ENCODE assay signal across 9 cellular contexts in the genomic region with DNA sequence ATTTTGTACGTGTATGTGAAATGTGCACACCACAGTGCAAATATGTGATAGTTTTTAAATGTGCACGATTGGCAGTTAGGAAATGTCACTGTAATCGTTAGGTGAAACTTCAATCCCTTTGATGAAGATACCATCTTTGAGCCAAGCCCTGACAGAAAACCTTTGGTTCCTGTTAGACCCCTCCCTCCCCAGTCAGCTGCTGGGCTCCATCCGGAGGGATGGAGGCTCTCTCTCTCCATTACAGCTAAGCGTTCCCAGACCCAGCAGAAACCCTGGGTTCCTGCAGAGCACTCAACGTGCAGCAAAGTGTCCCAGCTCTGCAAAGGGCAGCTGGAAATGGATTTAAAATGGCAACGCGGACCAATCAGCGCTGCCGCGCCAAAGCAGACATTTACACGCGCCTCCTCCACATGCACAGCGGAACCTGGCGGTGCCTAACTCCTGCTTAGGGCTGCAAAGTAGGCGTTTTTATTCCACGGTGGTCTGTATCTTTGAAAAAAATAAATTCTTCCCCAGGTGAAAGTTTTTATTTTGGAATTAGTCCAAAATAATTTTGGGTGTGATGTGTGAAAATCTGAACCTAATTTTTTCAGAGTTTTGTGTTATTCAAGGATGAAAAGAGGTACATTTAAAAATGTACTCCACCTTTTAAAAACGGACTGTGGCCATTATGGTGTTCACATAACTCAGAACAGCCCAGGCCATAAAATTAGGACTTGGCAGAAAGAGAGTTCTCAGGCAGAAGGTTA. TPM values are rescaled to one million over a fixed set of nuclear protein-coding genes. Genes with fewer than 3 reads are reported as not detected.
DNase-seq lines count a peak whose midpoint lies in the region; ATAC-seq and TF ChIP-seq lines count a peak whose summit lies in the region.
"Had no signal": no experiment of that assay in that cellular context is flagged by ENCODE, and none has a peak within 500 bp of the region (broad histone marks: within the 10 kb centered on the region; RNA-seq: fewer than 3 reads in every experiment).

No MANE protein-coding gene starts in this region.

- H3K27ac Mint-ChIP-seq in GM23338: no peak overlapping the region
- peak overlapping the region; percentile 49 for H3K27ac Mint-ChIP-seq in stimulated activated naive CD8-positive, alpha-beta T cell treated with anti-CD3 and anti-CD28 coated beads, Interleukin-15, Interleukin-2, amounts not matched to agents 100 ng/mL and 50 ng/mL, for 24 hours

- H3K27me3 Mint-ChIP-seq in GM23338 (ENCODE audit: insufficient read depth, low read depth, poor library complexity): peaks cover 13% of the 10 kb centered on the region
- H3K27me3 Mint-ChIP-seq in stimulated activated naive CD8-positive, alpha-beta T cell treated with anti-CD3 and anti-CD28 coated beads, Interleukin-15, Interleukin-2, amounts not matched to agents 100 ng/mL and 50 ng/mL, for 24 hours: peaks cover 66% of the 10 kb centered on the region

- ATAC-seq in GM23338 (peak; percentile 58), GM21390 (IDR thresholded peaks at IDR 0.05; ENCODE audit: unreplicated experiment) (no peak)

- peaks cover 34% of the 10 kb centered on the region for H3K4me1 Mint-ChIP-seq in GM23338
- peaks cover 22% of the 10 kb centered on the region for H3K4me1 Mint-ChIP-seq in stimulated activated naive CD8-positive, alpha-beta T cell treated with anti-CD3 and anti-CD28 coated beads, Interleukin-15, Interleukin-2, amounts not matched to agents 100 ng/mL and 50 ng/mL, for 24 hours (ENCODE audit: low read depth)

- DNase-seq in A673 (ENCODE audit: low spot score) (peak; percentile 96), GM23338 (ENCODE audit: low spot score) (peak; percentile 89), hepatocyte (ENCODE audit: low spot score) (peak; percentile 71), SKM-1 (lab: John Stamatoyannopoulos, UW; ENCODE audit: unreplicated experiment) (no peak), NAMALWA (ENCODE audit: low spot score) (no peak)

- POLR2A ChIA-PET in A673 (lab: Charles Lee; ENCODE audit: low non-redundant PET): interaction anchor here (0.7 kb wide), 1 partner anchor 286 kb away, joined by 3 read pairs; no protein-coding TSS in a partner anchor

- H3K4me1 ChIP-seq in A673 (ENCODE audit: insufficient read depth, low read length, poor library complexity, severe bottlenecking): peaks cover 17% of the 10 kb centered on the region
- peaks cover 27% of the 10 kb centered on the region for H3K4me1 ChIP-seq in GM23338 (ENCODE audit: insufficient read depth)
- peaks cover 9% of the 10 kb centered on the region for H3K4me1 ChIP-seq in hepatocyte (ENCODE audit: insufficient read depth)

- WGBS in hepatocyte (ENCODE audit: low lambda C conversion rate, missing lambda C conversion rate): 2% methylated on average over 18 of the region's 18 CpGs

- H3K4me3 Mint-ChIP-seq in GM23338: peak overlapping the region; percentile 86
- H3K4me3 Mint-ChIP-seq in stimulated activated naive CD8-positive, alpha-beta T cell treated with anti-CD3 and anti-CD28 coated beads, Interleukin-15, Interleukin-2, amounts not matched to agents 100 ng/mL and 50 ng/mL, for 24 hours: peak overlapping the region; percentile 81

- no peaks in the 10 kb centered on the region for H3K9me3 Mint-ChIP-seq in GM23338
- H3K9me3 Mint-ChIP-seq in stimulated activated naive CD8-positive, alpha-beta T cell treated with anti-CD3 and anti-CD28 coated beads, Interleukin-15, Interleukin-2, amounts not matched to agents 100 ng/mL and 50 ng/mL, for 24 hours: no peaks in the 10 kb centered on the region

- no TSS peak for BruUV-seq in A673 (replicated peaks; lab: Mats Ljungman, UMichigan)

- H3K27ac ChIP-seq in A673 (ENCODE audit: low read depth, low read length, poor library complexity, severe bottlenecking) (peak overlapping the region; percentile 95), GM23338 (ENCODE audit: low read depth) (peak overlapping the region; percentile 14; the same call in 1 of the 2 replicates), VCaP (peak overlapping the region; percentile 62), hepatocyte (peak overlapping the region; percentile 96)

- peak overlapping the region; percentile 85 for H3K4me3 ChIP-seq in A673 (ENCODE audit: low read depth, low read length, poor library complexity, severe bottlenecking)
- H3K4me3 ChIP-seq in GM23338: peak overlapping the region; percentile 55
- H3K4me3 ChIP-seq in hepatocyte: peak overlapping the region; percentile 94

- H3K4me2 ChIP-seq in GM23338 (peak overlapping the region; percentile 76), hepatocyte (peak overlapping the region; percentile 96)

- peaks cover 6% of the 10 kb centered on the region; the same call in 2 of the 3 replicates for H3K36me3 Mint-ChIP-seq in GM23338 (ENCODE audit: low read depth)
- no peaks in the 10 kb centered on the region for H3K36me3 Mint-ChIP-seq in stimulated activated naive CD8-positive, alpha-beta T cell treated with anti-CD3 and anti-CD28 coated beads, Interleukin-15, Interleukin-2, amounts not matched to agents 100 ng/mL and 50 ng/mL, for 24 hours (ENCODE audit: low read depth)

- peak; percentile 21; the same call in 1 of the 2 replicates for TF ChIP-seq CTCF in A673 (conservative IDR thresholded peaks at IDR 0.05; ENCODE audit: low read depth, low read length)
- TF ChIP-seq CTCF in GM23338 (conservative IDR thresholded peaks at IDR 0.05; ENCODE audit: low read depth in 2 of 2): peak in 1 of 2 experiments; percentile 4; a peak in 1 of 4 replicates
- TF ChIP-seq CTCF in VCaP (conservative IDR thresholded peaks at IDR 0.05): no peak
- TF ChIP-seq CTCF in hepatocyte (IDR thresholded peaks at IDR 0.05; ENCODE audit: poor library complexity): no peak

- no peaks in the 10 kb centered on the region for H3K9me3 ChIP-seq in A673 (ENCODE audit: low read depth, low read length, poor library complexity, severe bottlenecking)
- H3K9me3 ChIP-seq in hepatocyte (ENCODE audit: low read depth): no peaks in the 10 kb centered on the region
- H3K9me3 ChIP-seq: body of pancreas had no signal

- intact Hi-C loops in A673 (cut with micrococcal nuclease; ENCODE audit: unreplicated experiment): loop anchor here (5.0 kb wide), 5 partner anchors 216 to 516 kb away; no protein-coding TSS in a partner anchor

- H4K20me1 ChIP-seq in GM23338 (replicated peaks; ENCODE audit: insufficient read depth) (no peaks in the 10 kb centered on the region), hepatocyte (ENCODE audit: insufficient read depth, poor library complexity, severe bottlenecking) (no peaks in the 10 kb centered on the region)

- no peak overlapping the region for H2AFZ ChIP-seq in GM23338
- H2AFZ ChIP-seq in hepatocyte: peak overlapping the region; percentile 70

- H3F3A ChIP-seq in GM23338 (replicated peaks; ENCODE audit: low read depth): no peaks in the 10 kb centered on the region

- H3K9me2 ChIP-seq in GM23338 (ENCODE audit: insufficient read depth): no peaks in the 10 kb centered on the region
- no peaks in the 10 kb centered on the region for H3K9me2 ChIP-seq in hepatocyte (replicated peaks; ENCODE audit: insufficient read depth)

- CTCF ChIA-PET in A673 (lab: Charles Lee): interaction anchor here (1.0 kb wide), 1 partner anchor 266 kb away, joined by 3 read pairs; no protein-coding TSS in a partner anchor

- H3K27me3 ChIP-seq in A673 (replicated peaks; ENCODE audit: insufficient read depth, low read depth, low read length, poor library complexity) (no peaks in the 10 kb centered on the region), GM23338 (ENCODE audit: insufficient read depth) (no peaks in the 10 kb centered on the region), hepatocyte (no peaks in the 10 kb centered on the region)

- H3K36me3 ChIP-seq in A673 (ENCODE audit: insufficient read depth, low read length, poor library complexity, severe bottlenecking) (no peaks in the 10 kb centered on the region), GM23338 (ENCODE audit: insufficient read depth) (no peaks in the 10 kb centered on the region), hepatocyte (replicated peaks; ENCODE audit: insufficient read depth, low read depth) (no peaks in the 10 kb centered on the region)

- H3K79me2 ChIP-seq in GM23338 (replicated peaks; ENCODE audit: insufficient read depth) (peaks cover 20% of the 10 kb centered on the region), hepatocyte (peaks cover 28% of the 10 kb centered on the region)

TF ChIP-seq in GM23338, 12 proteins besides CTCF, POLR2A, EP300 and RAD21 (continues in another document):
- TF ChIP-seq CREB1 (CRISPR knock-in tag; IDR thresholded peaks at IDR 0.05; ENCODE audit: low read depth) (peak; percentile 26; the same call in 1 of the 2 replicates), EZH2 (IDR thresholded peaks at IDR 0.05; ENCODE audit: low read depth, unreplicated experiment) (no peak), STAT1 (IDR thresholded peaks at IDR 0.05; ENCODE audit: unreplicated experiment) (no peak), ZNF331 (CRISPR knock-in tag; IDR thresholded peaks at IDR 0.05; ENCODE audit: low read depth) (no peak), REST (IDR thresholded peaks at IDR 0.05; ENCODE audit: unreplicated experiment) (no peak), POLR2AphosphoS5 (IDR thresholded peaks at IDR 0.05; ENCODE audit: low read depth) (peak; percentile 64)

RNA-seq across cellular contexts. Expression of gene HMGA2, which starts 1.4 kb away (rescaled TPM):
- total RNA-seq in A673 (2021) (96.8 and 103 TPM in 2 replicates), hepatocyte (35.7 and 45.6 TPM in 2 replicates)
- 86.0 and 94.8 TPM in 2 replicates for total RNA-seq in GM23338 (2014; rRNA removed; shearing (Covaris generic))
- polyA plus RNA-seq in GM23338 (2016; fragmentation: Nextera tagmentation; extraction: Ambion mirVana) (43.9 and 50.4 TPM in 2 replicates), hepatocyte (8.8 and 10.6 TPM in 2 replicates)

Comparison
In these comparisons a context has a peak if more than half of its experiments do, and no peak if none do; other contexts are left out.
1. DNase-seq: peak in A673 (single experiment), GM23338 (single experiment) and hepatocyte (single experiment); none in SKM-1 (single experiment) and NAMALWA (single experiment).
2. H3K27ac ChIP-seq: peak in every context shown above with its lines; median percentile 96 in hepatocyte; 95 in A673; 62 in VCaP; 14 in GM23338.
3. Peak in every context shown above with its lines, with median percentiles within 50 percentile points of each other: H3K4me3 ChIP-seq.